Comparison of ENCODE assay signal across 1 cellular context in genomic region chr20:49245921-49246740, GRCh38.
TF ChIP-seq lines count a peak whose summit lies in the region.

No MANE protein-coding gene starts in this region.

TF ChIP-seq in endothelial cell of umbilical vein, 7 proteins besides CTCF, POLR2A, EP300 and RAD21 (continued from another document):
- TF ChIP-seq MAX (IDR thresholded peaks at IDR 0.05; ENCODE audit: insufficient read depth, insufficient read length) = no peak
